1 cellular context compared by ENCODE assay signal in the genomic region with DNA sequence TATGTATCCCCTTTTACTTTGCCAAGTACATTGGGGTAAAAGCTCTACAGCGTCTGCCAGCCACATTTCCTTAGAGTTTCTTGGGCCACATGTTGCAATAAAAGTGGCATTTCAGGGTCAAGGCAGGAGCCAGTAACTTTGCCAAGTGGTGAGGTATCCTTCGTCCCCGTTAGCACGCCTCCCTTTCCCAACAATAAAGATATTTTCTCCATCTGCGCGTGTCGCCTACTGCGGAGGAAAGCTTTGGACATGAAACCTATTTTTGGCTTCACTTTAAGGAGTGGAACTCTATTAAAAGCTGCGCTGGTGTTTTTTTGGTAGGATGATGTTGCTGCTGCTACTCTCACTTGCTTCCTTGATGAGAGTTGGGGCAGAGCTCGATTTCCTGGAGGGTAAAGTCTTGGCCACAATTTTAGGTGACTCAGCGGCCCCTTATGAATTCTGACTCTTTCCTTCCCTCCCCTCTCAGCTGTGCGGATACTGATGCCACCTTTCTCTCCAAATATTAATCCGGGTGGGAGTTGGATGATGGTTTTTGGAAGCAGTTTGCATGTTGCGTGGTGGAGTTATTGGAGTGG.
TF ChIP-seq lines count a peak whose summit lies in the region.

No MANE protein-coding gene starts in this region.

TF ChIP-seq in HCT116, 20 proteins besides CTCF, POLR2A, EP300 and RAD21 (continued from another document):
- TF ChIP-seq, protein P1, sequence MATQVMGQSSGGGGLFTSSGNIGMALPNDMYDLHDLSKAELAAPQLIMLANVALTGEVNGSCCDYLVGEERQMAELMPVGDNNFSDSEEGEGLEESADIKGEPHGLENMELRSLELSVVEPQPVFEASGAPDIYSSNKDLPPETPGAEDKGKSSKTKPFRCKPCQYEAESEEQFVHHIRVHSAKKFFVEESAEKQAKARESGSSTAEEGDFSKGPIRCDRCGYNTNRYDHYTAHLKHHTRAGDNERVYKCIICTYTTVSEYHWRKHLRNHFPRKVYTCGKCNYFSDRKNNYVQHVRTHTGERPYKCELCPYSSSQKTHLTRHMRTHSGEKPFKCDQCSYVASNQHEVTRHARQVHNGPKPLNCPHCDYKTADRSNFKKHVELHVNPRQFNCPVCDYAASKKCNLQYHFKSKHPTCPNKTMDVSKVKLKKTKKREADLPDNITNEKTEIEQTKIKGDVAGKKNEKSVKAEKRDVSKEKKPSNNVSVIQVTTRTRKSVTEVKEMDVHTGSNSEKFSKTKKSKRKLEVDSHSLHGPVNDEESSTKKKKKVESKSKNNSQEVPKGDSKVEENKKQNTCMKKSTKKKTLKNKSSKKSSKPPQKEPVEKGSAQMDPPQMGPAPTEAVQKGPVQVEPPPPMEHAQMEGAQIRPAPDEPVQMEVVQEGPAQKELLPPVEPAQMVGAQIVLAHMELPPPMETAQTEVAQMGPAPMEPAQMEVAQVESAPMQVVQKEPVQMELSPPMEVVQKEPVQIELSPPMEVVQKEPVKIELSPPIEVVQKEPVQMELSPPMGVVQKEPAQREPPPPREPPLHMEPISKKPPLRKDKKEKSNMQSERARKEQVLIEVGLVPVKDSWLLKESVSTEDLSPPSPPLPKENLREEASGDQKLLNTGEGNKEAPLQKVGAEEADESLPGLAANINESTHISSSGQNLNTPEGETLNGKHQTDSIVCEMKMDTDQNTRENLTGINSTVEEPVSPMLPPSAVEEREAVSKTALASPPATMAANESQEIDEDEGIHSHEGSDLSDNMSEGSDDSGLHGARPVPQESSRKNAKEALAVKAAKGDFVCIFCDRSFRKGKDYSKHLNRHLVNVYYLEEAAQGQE (IDR thresholded peaks at IDR 0.05; ENCODE audit: low read depth) = no peak
- TF ChIP-seq, protein P2, sequence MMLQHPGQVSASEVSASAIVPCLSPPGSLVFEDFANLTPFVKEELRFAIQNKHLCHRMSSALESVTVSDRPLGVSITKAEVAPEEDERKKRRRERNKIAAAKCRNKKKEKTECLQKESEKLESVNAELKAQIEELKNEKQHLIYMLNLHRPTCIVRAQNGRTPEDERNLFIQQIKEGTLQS (IDR thresholded peaks at IDR 0.05) = no peak
- no peak for TF ChIP-seq JUND (IDR thresholded peaks at IDR 0.05)
- TF ChIP-seq CEBPB (IDR thresholded peaks at IDR 0.05; ENCODE audit: low read depth) = no peak
- TF ChIP-seq ZNF274 (IDR thresholded peaks at IDR 0.05; ENCODE audit: low read depth, low read length) = no peak
- TF ChIP-seq ELF1 (IDR thresholded peaks at IDR 0.05; ENCODE audit: borderline replicate concordance, low read depth) = no peak
- TF ChIP-seq EGR1 (IDR thresholded peaks at IDR 0.05; ENCODE audit: low read depth) = no peak
